ENCODE assay signal across 20 cellular contexts in the genomic region with DNA sequence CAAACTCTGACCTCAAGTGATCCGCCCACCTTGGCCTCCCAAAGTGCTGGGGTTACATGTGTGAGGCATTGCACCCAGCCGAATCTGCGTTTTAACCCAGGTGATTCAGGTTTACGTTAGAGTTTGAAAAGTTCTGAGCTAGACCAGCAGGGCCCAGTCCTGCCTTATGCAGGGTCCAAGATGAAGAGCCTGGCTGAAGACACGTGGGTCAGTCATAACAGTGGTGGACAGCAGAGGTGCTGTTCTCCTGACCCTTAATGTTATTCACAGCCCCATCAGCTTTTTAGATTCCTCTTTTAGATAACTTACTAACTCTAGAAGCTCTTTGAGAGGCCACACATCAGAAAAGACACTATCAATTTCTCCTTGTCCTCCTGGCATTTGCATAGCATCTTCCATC. TPM values are rescaled to one million over a fixed set of nuclear protein-coding genes. Genes with fewer than 3 reads are reported as not detected.
DNase-seq lines count a peak whose midpoint lies in the region; ATAC-seq and TF ChIP-seq lines count a peak whose summit lies in the region.
"Had no signal": no experiment of that assay in that cellular context is flagged by ENCODE, and none has a peak within 500 bp of the region (broad histone marks: within the 10 kb centered on the region; RNA-seq: fewer than 3 reads in every experiment).

No MANE protein-coding gene starts in this region.

- no peaks in the 10 kb centered on the region for H3K36me3 ChIP-seq in gastrocnemius medialis
- H3K36me3 ChIP-seq: BLaER1, HAP-1 had no signal

- H2BK5ac ChIP-seq in H9 (ENCODE audit: insufficient read length, low read length): no peak overlapping the region

- no peak overlapping the region for H3T11ph ChIP-seq in H9 (ENCODE audit: low read length)

- H3K4me1 Mint-ChIP-seq in H9: peaks cover 2 to 11% of the 10 kb centered on the region in 2 experiments; a peak in 3 of 4 replicates
- H3K4me1 Mint-ChIP-seq in WTC11: peaks cover 8% of the 10 kb centered on the region; the same call in 1 of the 2 replicates
- no peaks in the 10 kb centered on the region for H3K4me1 Mint-ChIP-seq in endothelial cell (ENCODE audit: unreplicated experiment)
- no peaks in the 10 kb centered on the region for H3K4me1 Mint-ChIP-seq in progenitor cell of endocrine pancreas (ENCODE audit: low read depth)
- H3K4me1 Mint-ChIP-seq: CD14-positive monocyte; CD4-positive, alpha-beta memory T cell had no signal

- H4K20me1 ChIP-seq in H9 (ENCODE audit: control insufficient read depth, insufficient read depth, insufficient read length): no peaks in the 10 kb centered on the region
- H4K20me1 ChIP-seq: BLaER1 had no signal

- H3K9me3 Mint-ChIP-seq in H9 (no peaks in the 10 kb centered on the region), WTC11 (no peaks in the 10 kb centered on the region), endothelial cell (ENCODE audit: unreplicated experiment) (no peaks in the 10 kb centered on the region), progenitor cell of endocrine pancreas (ENCODE audit: low read depth) (no peaks in the 10 kb centered on the region)
- H3K9me3 Mint-ChIP-seq: CD14-positive monocyte; CD4-positive, alpha-beta memory T cell; IgD-negative memory B cell had no signal

- no peaks in the 10 kb centered on the region for H3K4me1 ChIP-seq in H9 (ENCODE audit: insufficient read depth, low read length)
- no peaks in the 10 kb centered on the region for H3K4me1 ChIP-seq in gastrocnemius medialis
- H3K4me1 ChIP-seq: HAP-1 had no signal

- H3K27me3 Mint-ChIP-seq in H9 (ENCODE audit: low read depth) (no peaks in the 10 kb centered on the region), WTC11 (ENCODE audit: low read depth) (no peaks in the 10 kb centered on the region), endothelial cell (ENCODE audit: unreplicated experiment) (no peaks in the 10 kb centered on the region), progenitor cell of endocrine pancreas (no peaks in the 10 kb centered on the region)
- H3K27me3 Mint-ChIP-seq: CD4-positive, alpha-beta memory T cell; IgD-negative memory B cell had no signal

- no peak overlapping the region for H3K14ac ChIP-seq in H9 (ENCODE audit: insufficient read depth, low read length)

- no peak overlapping the region for H3K4me3 Mint-ChIP-seq in H9
- no peak overlapping the region for H3K4me3 Mint-ChIP-seq in WTC11
- H3K4me3 Mint-ChIP-seq in endothelial cell (ENCODE audit: unreplicated experiment): no peak overlapping the region
- H3K4me3 Mint-ChIP-seq in progenitor cell of endocrine pancreas (ENCODE audit: low read depth): no peak overlapping the region
- H3K4me3 Mint-ChIP-seq: CD14-positive monocyte; CD4-positive, alpha-beta memory T cell; IgD-negative memory B cell had no signal

- H3K4me3 ChIP-seq in gastrocnemius medialis: no peak overlapping the region
- H3K4me3 ChIP-seq: BLaER1, HAP-1 had no signal

- POLR2A ChIA-PET in WTC11 (lab: Charles Lee): interaction anchor here (0.5 to 1.0 kb wide), 2 partner anchors 95 to 147 kb away, joined by 3 to 5 read pairs; a partner anchor contains a TSS

- peak; percentile 30; the same call in 1 of the 2 replicates for ATAC-seq in WTC11
- no peak for ATAC-seq in gastrocnemius medialis
- no peak for ATAC-seq in GM18502 (IDR thresholded peaks at IDR 0.05; ENCODE audit: poor library complexity, unreplicated experiment)

- intact Hi-C loops in gastrocnemius medialis (cut with DNase I; ENCODE audit: low total_unique reads): no loop called here

- H3K27me3 ChIP-seq in H9 (ENCODE audit: insufficient read depth, low read length) (no peaks in the 10 kb centered on the region), gastrocnemius medialis (no peaks in the 10 kb centered on the region)

- H2AFZ ChIP-seq in H9 (ENCODE audit: low read length): no peak overlapping the region

- no peak overlapping the region for H2BK12ac ChIP-seq in H9 (ENCODE audit: insufficient read length, low read depth, low read length)

- no peaks in the 10 kb centered on the region for H3K23me2 ChIP-seq in H9 (ENCODE audit: insufficient read length, low read depth, low read length, poor library complexity, severe bottlenecking)

- DNase-seq in H9 (no peak), WTC11 (ENCODE audit: low spot score) (no peak), endothelial cell (ENCODE audit: low spot score) (no peak), progenitor cell of endocrine pancreas (ENCODE audit: low spot score, unreplicated experiment) (no peak), gastrocnemius medialis (no peak), NCI-H2081 treated with DMSO at 0.1 percent for 48 hours (lab: John Stamatoyannopoulos, UW) (no peak), activated T-cell treated with anti-CD3 and anti-CD28 coated beads for 4 hours (no peak)
- DNase-seq: CD4-positive, alpha-beta memory T cell; DMS 273 treated with DMSO at 0.1 percent for 48 hours; DMS53; DND-41; EL; Kasumi-1; KG1 had no signal

- no peak overlapping the region for H3K4ac ChIP-seq in H9 (ENCODE audit: low read depth, low read length)

- no peak overlapping the region for H3K27ac ChIP-seq in H9 (ENCODE audit: insufficient read length, low read depth, low read length)
- H3K27ac ChIP-seq in gastrocnemius medialis: no peak overlapping the region
- H3K27ac ChIP-seq: BLaER1, HL-60 had no signal

- no peaks in the 10 kb centered on the region for H3K9me3 ChIP-seq in H9 (ENCODE audit: control insufficient read depth, low read depth, low read length)
- no peaks in the 10 kb centered on the region for H3K9me3 ChIP-seq in gastrocnemius medialis
- H3K9me3 ChIP-seq: HAP-1 had no signal

- in situ Hi-C loops in gastrocnemius medialis (cut with MboI; ENCODE audit: low sequenced_read_pairs in 4 of 4): no loop called here

- no peak for TF ChIP-seq POLR2A in gastrocnemius medialis (IDR thresholded peaks at IDR 0.05)

- TF ChIP-seq CTCF in H9 (conservative IDR thresholded peaks at IDR 0.05) (peak; percentile 21; the same call in 2 of the 3 replicates), WTC11 (IDR thresholded peaks at IDR 0.05) (no peak), endothelial cell (IDR thresholded peaks at IDR 0.05; ENCODE audit: unreplicated experiment) (peak; percentile 16), progenitor cell of endocrine pancreas (IDR thresholded peaks at IDR 0.05; ENCODE audit: unreplicated experiment) (no peak), gastrocnemius medialis (IDR thresholded peaks at IDR 0.05 in 4 of 5, conservative IDR thresholded peaks at IDR 0.05 in 1 of 5) (no peak)

- H3K56ac ChIP-seq in H9 (ENCODE audit: insufficient read length, low read depth, low read length): no peak overlapping the region

- no CpG with 5 or more reads among the region's 5 CpGs for WGBS in H9 (ENCODE audit: extremely low coverage, insufficient read length, low lambda C conversion rate)

- no peak overlapping the region for H4K91ac ChIP-seq in H9 (ENCODE audit: insufficient read length, low read depth, low read length)

- H3K18ac ChIP-seq in H9 (ENCODE audit: insufficient read length, low read depth, low read length): no peak overlapping the region

- H3K36me3 Mint-ChIP-seq in H9 (ENCODE audit: insufficient read depth in 1 of 3, low read depth in 3 of 3) (peaks cover 0 to 2% (median 0%) of the 10 kb centered on the region in 3 experiments; a peak in 3 of 7 replicates), WTC11 (no peaks in the 10 kb centered on the region), endothelial cell (ENCODE audit: low read depth, unreplicated experiment) (no peaks in the 10 kb centered on the region), progenitor cell of endocrine pancreas (ENCODE audit: insufficient read depth) (no peaks in the 10 kb centered on the region)
- H3K36me3 Mint-ChIP-seq: CD14-positive monocyte; CD4-positive, alpha-beta memory T cell; IgD-negative memory B cell had no signal

- no peak overlapping the region for H3K27ac Mint-ChIP-seq in H9
- 0 out of 2 replicates have a peak overlapping the region, but pooled peaks have one; percentile 55 for H3K27ac Mint-ChIP-seq in WTC11
- no peak overlapping the region for H3K27ac Mint-ChIP-seq in endothelial cell (ENCODE audit: unreplicated experiment)
- H3K27ac Mint-ChIP-seq in progenitor cell of endocrine pancreas: peak overlapping the region; percentile 37
- H3K27ac Mint-ChIP-seq: CD14-positive monocyte; CD4-positive, alpha-beta memory T cell; IgD-negative memory B cell had no signal

- CTCF ChIA-PET in WTC11 (lab: Charles Lee): interaction anchor here (0.6 to 4.5 kb wide), 16 partner anchors 8 to 437 kb away, joined by 3 to 41 read pairs (median 6); no protein-coding TSS in a partner anchor

- no peak overlapping the region for H2BK120ac ChIP-seq in H9 (ENCODE audit: low read depth, low read length, poor library complexity, severe bottlenecking)

- H2AK5ac ChIP-seq in H9 (ENCODE audit: insufficient read length, low read length): no peak overlapping the region

- no peak overlapping the region for H3K4me2 ChIP-seq in H9 (ENCODE audit: insufficient read depth, insufficient read length, low read length)
- H3K4me2 ChIP-seq: BLaER1 had no signal

- no peaks in the 10 kb centered on the region for H3K79me1 ChIP-seq in H9 (ENCODE audit: insufficient read depth, low read depth, low read length, poor library complexity, severe bottlenecking)

- no peak overlapping the region for H3K23ac ChIP-seq in H9 (ENCODE audit: insufficient read length, low read depth, low read length)

- no peak overlapping the region for H4K5ac ChIP-seq in H9 (ENCODE audit: insufficient read length, low read depth, low read length)

- H2BK15ac ChIP-seq in H9 (ENCODE audit: low read depth, low read length): no peak overlapping the region

- peaks cover 4% of the 10 kb centered on the region; the same call in 1 of the 2 replicates for H3K79me2 ChIP-seq in H9 (ENCODE audit: insufficient read depth, low read length)

- H2BK20ac ChIP-seq in H9 (ENCODE audit: low read depth, low read length, poor library complexity, severe bottlenecking): no peak overlapping the region

- no peak overlapping the region for H4K8ac ChIP-seq in H9 (replicated peaks; ENCODE audit: insufficient read length, low read depth, low read length)

- no peak overlapping the region for H3K9ac ChIP-seq in H9 (ENCODE audit: extremely low read depth, insufficient read length, low read length)
- H3K9ac ChIP-seq: BLaER1 had no signal

TF ChIP-seq in WTC11, 78 proteins besides CTCF, POLR2A, EP300 and RAD21 (continues in another document):
- TF ChIP-seq ZNF423 (CRISPR knock-in tag; IDR thresholded peaks at IDR 0.05): no peak

RNA-seq across cellular contexts. Expression of a gene that starts 50.0 kb away (rescaled TPM):
- 32.2 and 34.4 TPM in 2 replicates for total RNA-seq in H9 (2021)
- 38.3 to 40.9 TPM (median 40.8 TPM) in 3 replicates for total RNA-seq in WTC11 (2021)
- total RNA-seq in endothelial cell (ENCODE audit: unreplicated experiment): 1.8 TPM
- total RNA-seq in progenitor cell of endocrine pancreas: 19.6 and 26.7 TPM in 2 replicates
- total RNA-seq in gastrocnemius medialis: not detected

Comparison
In these comparisons a context has a peak if more than half of its experiments do, and no peak if none do; other contexts are left out.
1. H3K27ac Mint-ChIP-seq: peak in WTC11 (single experiment) and progenitor cell of endocrine pancreas (single experiment); none in H9 (0 of 3) and endothelial cell (single experiment).
2. CTCF ChIP-seq: peak in H9 (single experiment) and endothelial cell (single experiment); none in WTC11 (single experiment), progenitor cell of endocrine pancreas (single experiment) and gastrocnemius medialis (0 of 5).